ENCODE assay signal across 39 cellular contexts in the genomic region with DNA sequence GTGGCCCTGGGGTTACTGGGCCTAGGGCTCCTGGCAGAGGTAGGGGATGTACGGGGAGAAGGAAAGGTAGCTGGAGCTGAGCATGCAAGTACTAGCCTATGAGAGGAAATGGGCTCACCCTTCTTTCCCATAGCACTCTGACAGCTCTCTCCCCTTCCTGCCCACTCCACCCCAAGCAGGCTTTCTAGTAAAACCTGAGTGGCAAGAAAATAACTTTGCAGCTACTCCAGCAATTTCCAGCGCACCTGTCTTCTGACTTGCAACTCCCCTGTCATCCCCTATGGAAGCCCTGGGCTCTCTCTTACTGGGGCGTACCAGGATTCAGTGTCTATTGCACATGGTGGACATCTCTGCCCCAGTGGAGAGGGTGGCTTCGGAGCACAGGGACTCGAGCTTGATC. TPM values are rescaled to one million over a fixed set of nuclear protein-coding genes. Genes with fewer than 3 reads are reported as not detected.
"Had no signal": no experiment of that assay in that cellular context is flagged by ENCODE, and none has a peak within 500 bp of the region (broad histone marks: within the 10 kb centered on the region; RNA-seq: fewer than 3 reads in every experiment).

No MANE protein-coding gene starts in this region.

- H3K9me3 ChIP-seq: MG63 had no signal

- H3K36me3 ChIP-seq: brain microvascular endothelial cell, cardiac muscle cell, MG63 had no signal

- H3K4me3 ChIP-seq: cardiac muscle cell, MG63, PC-9 had no signal

- DNase-seq: activated B cell treated with CpG ODN at 0.5 μM for 24 hours; activated CD4-positive, alpha-beta T cell treated with anti-CD3 and anti-CD28 coated beads for 4 hours; activated CD4-positive, alpha-beta T cell treated with anti-CD3 and anti-CD28 coated beads, Interleukin-2, amount 50 U/mL, for 4 hours; activated CD4-positive, CD25-positive, alpha-beta regulatory T cell treated with anti-CD3 and anti-CD28 coated beads, Interleukin-2, amount 50 U/mL, for 72 hours; activated CD8-positive, alpha-beta T cell treated with anti-CD3 and anti-CD28 coated beads for 36 hours; activated effector memory CD4-positive, alpha-beta T cell treated with anti-CD3 and anti-CD28 coated beads, Interleukin-2, amount 50 U/mL, for 16 hours; activated naive CD4-positive, alpha-beta T cell; activated naive CD4-positive, alpha-beta T cell treated with anti-CD3 and anti-CD28 coated beads, Interleukin-2, amount 50 U/mL, for 16 hours; activated naive CD8-positive, alpha-beta T cell treated with anti-CD3 and anti-CD28 coated beads for 36 hours; activated T-cell treated with anti-CD3 and anti-CD28 coated beads, Interleukin-2, amount 50 U/mL, for 1 hour; activated T-cell treated with anti-CD3 and anti-CD28 coated beads, Interleukin-2, amount 50 U/mL, for 72 hours; amniotic stem cell; aorta; brain microvascular endothelial cell; Kasumi-1; KG1; MG63; NCI-H1092 treated with DMSO at 0.1 percent for 48 hours; NCI-H1417; NCI-H146; NCI-H187; NCI-H2029 treated with DMSO at 0.1 percent for 48 hours; NCI-H2171 treated with DMSO at 0.1 percent for 48 hours; NCI-H2227 treated with DMSO at 0.1 percent for 48 hours; NCI-H446; NCI-H510A treated with DMSO at 0.1 percent for 48 hours; NCI-H69; NCI-H82; NK-92 treated with Interleukin-12 subunit alpha and Interleukin-12 subunit beta, amount 100 ng/mL, for 24 hours; PC-9; Right ventricle myocardium superior; SW 1271; T-helper 1 cell; T-helper 2 cell; T-helper 9 cell had no signal

- H3K27me3 ChIP-seq: brain microvascular endothelial cell, cardiac muscle cell, MG63 had no signal

- H2AFZ ChIP-seq: PC-9 had no signal

- H3K27ac ChIP-seq: brain microvascular endothelial cell, cardiac muscle cell, PC-9, VCaP had no signal

- ATAC-seq: activated CD8-positive, alpha-beta T cell treated with anti-CD3 and anti-CD28 coated beads for 36 hours; activated T-cell treated with anti-CD3 and anti-CD28 coated beads, Interleukin-2, amount 50 U/mL, for 72 hours; activated T-helper 17 cell treated with anti-CD3 and anti-CD28 coated beads, Interleukin-2, amount 50 U/mL, for 72 hours had no signal

- H3K4me2 ChIP-seq: PC-9 had no signal

RNA-seq across cellular contexts. Expression of gene IVL, which starts 6.7 kb away (rescaled TPM):
- total RNA-seq: activated B cell treated with CpG ODN at 0.5 μM for 24 hours; activated CD8-positive, alpha-beta memory T cell treated with anti-CD3 and anti-CD28 coated beads for 36 hours; activated CD8-positive, alpha-beta T cell treated with anti-CD3 and anti-CD28 coated beads for 36 hours; activated naive CD8-positive, alpha-beta T cell treated with anti-CD3 and anti-CD28 coated beads for 36 hours; activated T-cell treated with anti-CD3 and anti-CD28 coated beads, Interleukin-2, amount 50 U/mL, for 72 hours; activated T-helper 17 cell treated with anti-CD3 and anti-CD28 coated beads, Interleukin-2, amount 50 U/mL, for 72 hours; aorta; cardiac muscle cell; PC-9; Right ventricle myocardium superior had no signal

RNA-seq across cellular contexts. Expression of gene SMCP, which starts 23.5 kb away (rescaled TPM):
- total RNA-seq: activated B cell treated with CpG ODN at 0.5 μM for 24 hours; activated CD8-positive, alpha-beta memory T cell treated with anti-CD3 and anti-CD28 coated beads for 36 hours; activated CD8-positive, alpha-beta T cell treated with anti-CD3 and anti-CD28 coated beads for 36 hours; activated naive CD8-positive, alpha-beta T cell treated with anti-CD3 and anti-CD28 coated beads for 36 hours; activated T-cell treated with anti-CD3 and anti-CD28 coated beads, Interleukin-2, amount 50 U/mL, for 72 hours; activated T-helper 17 cell treated with anti-CD3 and anti-CD28 coated beads, Interleukin-2, amount 50 U/mL, for 72 hours; aorta; cardiac muscle cell; PC-9; Right ventricle myocardium superior had no signal

RNA-seq across cellular contexts. Expression of gene LCE7A, which starts 41.8 kb away (rescaled TPM):
- total RNA-seq: activated B cell treated with CpG ODN at 0.5 μM for 24 hours; activated CD8-positive, alpha-beta memory T cell treated with anti-CD3 and anti-CD28 coated beads for 36 hours; activated CD8-positive, alpha-beta T cell treated with anti-CD3 and anti-CD28 coated beads for 36 hours; activated naive CD8-positive, alpha-beta T cell treated with anti-CD3 and anti-CD28 coated beads for 36 hours; activated T-cell treated with anti-CD3 and anti-CD28 coated beads, Interleukin-2, amount 50 U/mL, for 72 hours; activated T-helper 17 cell treated with anti-CD3 and anti-CD28 coated beads, Interleukin-2, amount 50 U/mL, for 72 hours; aorta; cardiac muscle cell; PC-9; Right ventricle myocardium superior had no signal

RNA-seq across cellular contexts. Expression of gene SPRR5, which starts 45.4 kb away (rescaled TPM):
- total RNA-seq: activated B cell treated with CpG ODN at 0.5 μM for 24 hours; activated CD8-positive, alpha-beta memory T cell treated with anti-CD3 and anti-CD28 coated beads for 36 hours; activated CD8-positive, alpha-beta T cell treated with anti-CD3 and anti-CD28 coated beads for 36 hours; activated naive CD8-positive, alpha-beta T cell treated with anti-CD3 and anti-CD28 coated beads for 36 hours; activated T-cell treated with anti-CD3 and anti-CD28 coated beads, Interleukin-2, amount 50 U/mL, for 72 hours; activated T-helper 17 cell treated with anti-CD3 and anti-CD28 coated beads, Interleukin-2, amount 50 U/mL, for 72 hours; aorta; cardiac muscle cell; PC-9; Right ventricle myocardium superior had no signal

RNA-seq across cellular contexts. Expression of gene LCE6A, which starts 59.0 kb away (rescaled TPM):
- total RNA-seq: activated B cell treated with CpG ODN at 0.5 μM for 24 hours; activated CD8-positive, alpha-beta memory T cell treated with anti-CD3 and anti-CD28 coated beads for 36 hours; activated CD8-positive, alpha-beta T cell treated with anti-CD3 and anti-CD28 coated beads for 36 hours; activated naive CD8-positive, alpha-beta T cell treated with anti-CD3 and anti-CD28 coated beads for 36 hours; activated T-cell treated with anti-CD3 and anti-CD28 coated beads, Interleukin-2, amount 50 U/mL, for 72 hours; activated T-helper 17 cell treated with anti-CD3 and anti-CD28 coated beads, Interleukin-2, amount 50 U/mL, for 72 hours; aorta; cardiac muscle cell; PC-9; Right ventricle myocardium superior had no signal
